9 cellular contexts compared by ENCODE assay signal in the genomic region with DNA sequence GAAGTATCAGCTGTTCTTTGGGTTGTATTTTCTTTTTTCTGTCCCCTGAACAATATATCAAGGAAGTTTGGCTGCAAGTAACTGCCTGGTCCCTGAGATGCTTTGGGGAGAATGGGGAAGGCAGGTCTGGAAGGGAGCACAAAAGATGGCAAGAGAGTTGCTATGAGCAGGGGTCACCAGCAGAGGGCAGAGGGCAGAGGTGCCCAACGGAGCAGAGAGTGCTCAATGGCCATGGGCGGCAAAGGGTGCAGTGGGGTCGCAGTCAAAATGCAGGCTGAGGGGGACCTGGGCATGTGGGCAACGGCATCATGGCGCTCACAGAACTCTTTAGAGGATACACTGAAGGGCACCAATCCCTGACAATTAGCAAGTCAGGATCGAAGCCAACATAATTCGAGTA.
DNase-seq lines count a peak whose midpoint lies in the region; ATAC-seq and TF ChIP-seq lines count a peak whose summit lies in the region.
"Had no signal": no experiment of that assay in that cellular context is flagged by ENCODE, and none has a peak within 500 bp of the region (broad histone marks: within the 10 kb centered on the region; RNA-seq: fewer than 3 reads in every experiment).

No MANE protein-coding gene starts in this region.

- peaks cover 8% of the 10 kb centered on the region for H3K27me3 Mint-ChIP-seq in activated naive CD8-positive, alpha-beta T cell treated with anti-CD3 and anti-CD28 coated beads, Interleukin-2, amount 50 U/mL, for 24 hours

- DNase-seq in GM06990 (ENCODE audit: extremely low read depth, insufficient read length) (no peak), HT-29 (ENCODE audit: low spot score) (peak; percentile 21), mucosa of descending colon (peak in 1 of 3 donors; percentile 22), islet precursor cell (no peak), dedifferentiated amniotic fluid mesenchymal stem cell (ENCODE audit: extremely low spot score) (no peak)
- peak; percentile 24 for DNase-seq in activated naive CD8-positive, alpha-beta T cell treated with anti-CD3 and anti-CD28 coated beads, Interleukin-2, amount 50 U/mL, for 24 hours
- no peak for DNase-seq in effector memory CD4-positive, alpha-beta T cell
- DNase-seq: T-helper 1 cell had no signal

- H3K27ac ChIP-seq in effector memory CD4-positive, alpha-beta T cell (ENCODE audit: insufficient read depth, low read length, poor library complexity, severe bottlenecking): no peak overlapping the region
- H3K27ac ChIP-seq: parathyroid adenoma had no signal

- H3K27ac Mint-ChIP-seq in activated naive CD8-positive, alpha-beta T cell treated with anti-CD3 and anti-CD28 coated beads, Interleukin-2, amount 50 U/mL, for 24 hours: no peak overlapping the region

- intact Hi-C loops in mucosa of descending colon (cut with DNase I, micrococcal nuclease): no loop called here

- H3K36me3 ChIP-seq in GM06990 (ENCODE audit: control insufficient read depth, insufficient read depth, low read length) (no peaks in the 10 kb centered on the region), mucosa of descending colon (ENCODE audit: low read depth) (no peaks in the 10 kb centered on the region)
- no peaks in the 10 kb centered on the region for H3K36me3 ChIP-seq in effector memory CD4-positive, alpha-beta T cell (ENCODE audit: control insufficient read depth, insufficient read depth, low read length)

- H3K4me3 ChIP-seq in GM06990 (replicated peaks; ENCODE audit: low read depth, low read length) (no peak overlapping the region), mucosa of descending colon (no peak overlapping the region)
- H3K4me3 ChIP-seq in effector memory CD4-positive, alpha-beta T cell (ENCODE audit: insufficient read depth, low read depth, low read length, poor library complexity, severe bottlenecking): no peak overlapping the region

- peak; percentile 72 for TF ChIP-seq CTCF in GM06990 (IDR thresholded peaks at IDR 0.05; ENCODE audit: insufficient read depth, low read length, poor library complexity, severe bottlenecking)
- no peak for TF ChIP-seq CTCF in mucosa of descending colon (IDR thresholded peaks at IDR 0.05)

- no peak overlapping the region for H3K4me3 Mint-ChIP-seq in activated naive CD8-positive, alpha-beta T cell treated with anti-CD3 and anti-CD28 coated beads, Interleukin-2, amount 50 U/mL, for 24 hours

- no peak for ATAC-seq in activated naive CD8-positive, alpha-beta T cell treated with anti-CD3 and anti-CD28 coated beads, Interleukin-2, amount 50 U/mL, for 24 hours
- peak; percentile 59 for ATAC-seq in mucosa of descending colon

- H3K9me3 Mint-ChIP-seq in activated naive CD8-positive, alpha-beta T cell treated with anti-CD3 and anti-CD28 coated beads, Interleukin-2, amount 50 U/mL, for 24 hours: no peaks in the 10 kb centered on the region

- peaks cover 2% of the 10 kb centered on the region for H3K27me3 ChIP-seq in GM06990 (replicated peaks; ENCODE audit: control insufficient read depth, insufficient read depth, low read length)
- no peaks in the 10 kb centered on the region for H3K27me3 ChIP-seq in effector memory CD4-positive, alpha-beta T cell (replicated peaks; ENCODE audit: control insufficient read depth, insufficient read depth, low read length, poor library complexity, severe bottlenecking)

- no peaks in the 10 kb centered on the region for H3K36me3 Mint-ChIP-seq in activated naive CD8-positive, alpha-beta T cell treated with anti-CD3 and anti-CD28 coated beads, Interleukin-2, amount 50 U/mL, for 24 hours (ENCODE audit: low read depth)

- peaks cover 4% of the 10 kb centered on the region for H3K4me1 Mint-ChIP-seq in activated naive CD8-positive, alpha-beta T cell treated with anti-CD3 and anti-CD28 coated beads, Interleukin-2, amount 50 U/mL, for 24 hours

- peaks cover 4% of the 10 kb centered on the region for H3K4me1 ChIP-seq in mucosa of descending colon (ENCODE audit: low read depth)
- H3K4me1 ChIP-seq in effector memory CD4-positive, alpha-beta T cell (ENCODE audit: control insufficient read depth, insufficient read depth, low read length, poor library complexity, severe bottlenecking): no peaks in the 10 kb centered on the region

- H3K9me3 ChIP-seq in mucosa of descending colon: no peaks in the 10 kb centered on the region
- no peaks in the 10 kb centered on the region for H3K9me3 ChIP-seq in effector memory CD4-positive, alpha-beta T cell (ENCODE audit: control insufficient read depth, low read length)

Comparison
In these comparisons a context has a peak if more than half of its experiments do, and no peak if none do; other contexts are left out.
1. DNase-seq: peak in HT-29 (single experiment) and activated naive CD8-positive, alpha-beta T cell treated with anti-CD3 and anti-CD28 coated beads, Interleukin-2, amount 50 U/mL, for 24 hours (single experiment); none in GM06990 (single experiment), effector memory CD4-positive, alpha-beta T cell (0 of 3), islet precursor cell (single experiment) and dedifferentiated amniotic fluid mesenchymal stem cell (single experiment).